In genomic region chr2:29452036-29452435, GRCh38 we compare ENCODE assay signal across 8 cellular contexts.
"Had no signal": no experiment of that assay in that cellular context is flagged by ENCODE, and none has a peak within 500 bp of the region (broad histone marks: within the 10 kb centered on the region; RNA-seq: fewer than 3 reads in every experiment).

No MANE protein-coding gene starts in this region.

- H3K4me3 ChIP-seq: GM23248, GM23338, HAP-1 had no signal

- H3K36me3 ChIP-seq: HAP-1 had no signal

- DNase-seq: GM23248, GOT3, H7, H9, HCEC 1CT, HFFc6 had no signal

- H3K9me3 ChIP-seq: HAP-1 had no signal

- H3K27ac ChIP-seq: GM23248 had no signal
